Comparison of ENCODE assay signal across 27 cellular contexts in genomic region chr10:11856089-11856488, GRCh38.
"Had no signal": no experiment of that assay in that cellular context is flagged by ENCODE, and none has a peak within 500 bp of the region (broad histone marks: within the 10 kb centered on the region; RNA-seq: fewer than 3 reads in every experiment).

No MANE protein-coding gene starts in this region.

- H3K4me1 ChIP-seq: adrenal gland, body of pancreas, gastrocnemius medialis, heart left ventricle had no signal

- H3K27ac ChIP-seq: adrenal gland, body of pancreas, gastrocnemius medialis, heart left ventricle, WERI-Rb-1 had no signal

- H3K9me3 ChIP-seq: adrenal gland, body of pancreas, gastrocnemius medialis, heart left ventricle had no signal

- DNase-seq: activated B cell treated with CpG ODN at 0.5 μM for 24 hours; activated CD4-positive, alpha-beta memory T cell treated with anti-CD3 and anti-CD28 coated beads for 36 hours; activated CD4-positive, alpha-beta T cell treated with anti-CD3 and anti-CD28 coated beads for 48 hours; activated CD8-positive, alpha-beta memory T cell treated with anti-CD3 and anti-CD28 coated beads, Interleukin-2, amount 10 ng/mL, durations not matched to agents 7 days and 5 days; activated CD8-positive, alpha-beta memory T cell treated with anti-CD3 and anti-CD28 coated beads, Interleukin-2, amount 50 U/mL, for 4 hours; activated CD8-positive, alpha-beta T cell treated with anti-CD3 and anti-CD28 coated beads, Interleukin-2, amount 10 ng/mL, durations not matched to agents 7 days and 5 days; activated effector memory CD4-positive, alpha-beta T cell treated with anti-CD3 and anti-CD28 coated beads, Interleukin-2, amount 50 U/mL, for 16 hours; activated naive CD4-positive, alpha-beta T cell treated with anti-CD3 and anti-CD28 coated beads for 36 hours; activated naive CD8-positive, alpha-beta T cell treated with anti-CD3 and anti-CD28 coated beads for 36 hours; activated naive CD8-positive, alpha-beta T cell treated with anti-CD3 and anti-CD28 coated beads, Interleukin-2, amount 50 U/mL, for 24 hours; activated T-cell treated with anti-CD3 and anti-CD28 coated beads, Interleukin-2, amount 50 U/mL, for 1 hour; activated T-cell treated with anti-CD3 and anti-CD28 coated beads, Interleukin-2, amount 50 U/mL, for 48 hours; adrenal gland; amygdala; body of pancreas; caudate nucleus; cortex of kidney; dermis blood vessel endothelial cell; effector CD8-positive, alpha-beta T cell; gastrocnemius medialis; glutamatergic neuron; heart left ventricle; T-helper 1 cell; T-helper 17 cell; T1000; WERI-Rb-1 had no signal

- ATAC-seq: activated CD4-positive, CD25-positive, alpha-beta regulatory T cell treated with anti-CD3 and anti-CD28 coated beads, Interleukin-2, amount 50 U/mL, for 24 hours; activated CD8-positive, alpha-beta memory T cell treated with anti-CD3 and anti-CD28 coated beads, Interleukin-2, amount 10 ng/mL, durations not matched to agents 7 days and 5 days; activated CD8-positive, alpha-beta T cell treated with anti-CD3 and anti-CD28 coated beads, Interleukin-2, amount 10 ng/mL, durations not matched to agents 7 days and 5 days; activated naive CD8-positive, alpha-beta T cell treated with anti-CD3 and anti-CD28 coated beads, Interleukin-2, amount 50 U/mL, for 24 hours; body of pancreas; gastrocnemius medialis; heart left ventricle; T-helper 17 cell had no signal

- H3K36me3 ChIP-seq: adrenal gland, gastrocnemius medialis, WERI-Rb-1 had no signal

- H3K4me3 ChIP-seq: adrenal gland, body of pancreas, gastrocnemius medialis, heart left ventricle had no signal

- H3K27me3 ChIP-seq: adrenal gland, body of pancreas, gastrocnemius medialis, heart left ventricle had no signal
